6 cellular contexts compared by ENCODE assay signal in genomic region chr12:57092876-57093411, GRCh38. TPM values are rescaled to one million over a fixed set of nuclear protein-coding genes. Genes with fewer than 3 reads are reported as not detected.
DNase-seq lines count a peak whose midpoint lies in the region; ATAC-seq, FAIRE-seq and TF ChIP-seq lines count a peak whose summit lies in the region.

No MANE protein-coding gene starts in this region.

- H3K4me3 ChIP-seq in HCT116 (replicated peaks in 1 of 2; ENCODE audit: low read depth in 1 of 2, low read length in 2 of 2) (no peak overlapping the region), GM12878 (peak overlapping the region; percentile 75; the same call in 1 of the 2 replicates), rectal smooth muscle tissue (ENCODE audit: low read length) (no peak overlapping the region)

- in situ Hi-C loops in GM12878 (cut with MboI), result no loop called here

- BruUV-seq in HCT116 (replicated peaks; lab: Mats Ljungman, UMichigan) (no TSS peak), GM12878 (replicated peaks; lab: Mats Ljungman, UMichigan) (no TSS peak)

- H4K20me1 ChIP-seq in HCT116 (ENCODE audit: insufficient read depth) (no peaks in the 10 kb centered on the region), GM12878 (ENCODE audit: control insufficient read depth, insufficient read depth) (no peaks in the 10 kb centered on the region)

- SMC1A ChIA-PET in GM12878 (lab: Charles Lee; ENCODE audit: uncharacterized antibody, unreplicated experiment), result interaction anchor here (1.1 to 10.4 kb wide), 5 partner anchors 15 to 84 kb away, joined by 4 to 169 read pairs (median 41); partner anchors contain the start of genes NEMP1 and STAT6

- no peak for DNase-seq in HCT116 (ENCODE audit: low read depth, low spot score)
- no peak for DNase-seq in GM12878 (ENCODE audit: low read depth, low spot score)
- no peak for DNase-seq in NCI-H774 (lab: John Stamatoyannopoulos, UW)
- DNase-seq in DMS114 treated with DMSO at 0.1 percent for 48 hours (lab: John Stamatoyannopoulos, UW; ENCODE audit: unreplicated experiment), result no peak
- DNase-seq in LoVo (ENCODE audit: low spot score), result no peak

- TF ChIP-seq RAD21 in HCT116 (IDR thresholded peaks at IDR 0.05; ENCODE audit: low read depth) (no peak), GM12878 (IDR thresholded peaks at IDR 0.05; ENCODE audit: insufficient read depth, low read depth, low read length) (no peak)

- H3K4me2 ChIP-seq in HCT116 (ENCODE audit: low read length), result peak overlapping the region; percentile 60
- H3K4me2 ChIP-seq in GM12878 (ENCODE audit: control insufficient read depth, insufficient read depth), result peak overlapping the region; percentile 97

- no peak for FAIRE-seq in GM12878 (lab: Jason Lieb, UNC)

- H3K27me3 ChIP-seq in HCT116 (ENCODE audit: insufficient read depth, low read length), result no peaks in the 10 kb centered on the region
- no peaks in the 10 kb centered on the region for H3K27me3 ChIP-seq in GM12878 (replicated peaks in 1 of 2; ENCODE audit: control insufficient read depth in 2 of 2, insufficient read depth in 2 of 2, low read length in 1 of 2)
- no peaks in the 10 kb centered on the region for H3K27me3 ChIP-seq in rectal smooth muscle tissue (ENCODE audit: control insufficient read depth, insufficient read depth, low read length)

- POLR2A ChIA-PET in HCT116 (lab: Charles Lee) (interaction anchor here (1.3 to 7.8 kb wide), 3 partner anchors 14 to 24 kb away, joined by 6 to 32 read pairs (median 17); partner anchors contain the start of genes NEMP1 and STAT6), GM12878 (lab: Charles Lee) (interaction anchor here (0.8 to 7.6 kb wide), 5 partner anchors 14 to 403 kb away, joined by 3 to 74 read pairs (median 17); partner anchors contain the start of genes NEMP1 and STAT6)

- TF ChIP-seq POLR2A in HCT116 (IDR thresholded peaks at IDR 0.05; ENCODE audit: borderline replicate concordance, extremely low read depth, insufficient read depth, insufficient read length), result no peak
- no peak for TF ChIP-seq POLR2A in GM12878 (IDR thresholded peaks at IDR 0.05; ENCODE audit: low read depth, low read length)

- CTCF ChIA-PET in HCT116 (lab: Charles Lee), result interaction anchor here (1.0 to 3.8 kb wide), 7 partner anchors 14 to 35 kb away, joined by 3 to 32 read pairs (median 5); partner anchors contain the start of genes NEMP1 and STAT6
- CTCF ChIA-PET in GM12878 (lab: Yijun Ruan, JAX), result interaction anchor here (0.6 to 9.0 kb wide), 19 partner anchors 10 to 89 kb away, joined by 3 to 205 read pairs (median 4); partner anchors contain the start of genes NEMP1 and STAT6

- H2AFZ ChIP-seq in HCT116 (ENCODE audit: low read depth, low read length, poor library complexity, severe bottlenecking) (no peak overlapping the region), GM12878 (ENCODE audit: control insufficient read depth, low read depth, low read length) (no peak overlapping the region)

- no peaks in the 10 kb centered on the region for H3K9me2 ChIP-seq in HCT116 (ENCODE audit: insufficient read depth)

- no peaks in the 10 kb centered on the region for H3K9me3 ChIP-seq in HCT116 (ENCODE audit: control insufficient read depth in 1 of 2, insufficient read depth in 1 of 2, low read depth in 1 of 2, low read length in 2 of 2)
- no peaks in the 10 kb centered on the region for H3K9me3 ChIP-seq in GM12878 (replicated peaks; ENCODE audit: control insufficient read depth, insufficient read depth, low read length)

- H3K9ac ChIP-seq in HCT116 (ENCODE audit: low read length), result no peak overlapping the region
- peak overlapping the region; percentile 27; the same call in 1 of the 2 replicates for H3K9ac ChIP-seq in GM12878 (ENCODE audit: control insufficient read depth, insufficient read depth, low read length)
- H3K9ac ChIP-seq in rectal smooth muscle tissue (ENCODE audit: low read length), result no peak overlapping the region

- peaks cover 20 to 35% of the 10 kb centered on the region in 2 experiments; a peak in 3 of 4 replicates for H3K36me3 ChIP-seq in HCT116 (ENCODE audit: control insufficient read depth in 1 of 2, insufficient read depth in 2 of 2, low read length in 2 of 2)
- H3K36me3 ChIP-seq in GM12878 (ENCODE audit: control insufficient read depth in 2 of 2, insufficient read depth in 2 of 2, low read length in 1 of 2), result peaks cover 17 to 21% of the 10 kb centered on the region in 2 experiments
- peaks cover 42% of the 10 kb centered on the region for H3K36me3 ChIP-seq in rectal smooth muscle tissue (ENCODE audit: control insufficient read depth, insufficient read depth, low read length)

- peaks cover 47 to 75% of the 10 kb centered on the region in 2 experiments for H3K4me1 ChIP-seq in HCT116 (ENCODE audit: control insufficient read depth in 1 of 2, insufficient read depth in 2 of 2, low read length in 2 of 2)
- peaks cover 38% of the 10 kb centered on the region for H3K4me1 ChIP-seq in GM12878 (ENCODE audit: control insufficient read depth, insufficient read depth, low read length)
- H3K4me1 ChIP-seq in rectal smooth muscle tissue (ENCODE audit: control insufficient read depth, insufficient read depth, low read length), result peaks cover 39% of the 10 kb centered on the region

- peak overlapping the region; percentile 83 for H3K27ac ChIP-seq in HCT116 (ENCODE audit: low read depth, low read length)
- peak overlapping the region; percentile 84 for H3K27ac ChIP-seq in GM12878 (ENCODE audit: control insufficient read depth, insufficient read depth)
- H3K27ac ChIP-seq in rectal smooth muscle tissue (ENCODE audit: low read depth, low read length), result peak overlapping the region; percentile 65

- H3K79me2 ChIP-seq in HCT116 (ENCODE audit: insufficient read depth, low read length), result peaks cover 38% of the 10 kb centered on the region
- peaks cover 34% of the 10 kb centered on the region for H3K79me2 ChIP-seq in GM12878 (ENCODE audit: control insufficient read depth, insufficient read depth, low read length)

- TF ChIP-seq CTCF in HCT116 (IDR thresholded peaks at IDR 0.05 in 2 of 3, conservative IDR thresholded peaks at IDR 0.05 in 1 of 3; ENCODE audit: borderline replicate concordance in 1 of 3, insufficient read depth in 1 of 3, low read depth in 2 of 3, low read length in 2 of 3) (no peak), GM12878 (IDR thresholded peaks at IDR 0.05 in 2 of 3, conservative IDR thresholded peaks at IDR 0.05 in 1 of 3; ENCODE audit: control insufficient read depth in 2 of 3, extremely low read depth in 1 of 3, insufficient read depth in 1 of 3, low read depth in 3 of 3, low read length in 3 of 3) (no peak)

- 80% methylated on average over 4 of the region's 4 CpGs for WGBS in GM12878 (ENCODE audit: insufficient coverage, insufficient replicate concordance, low lambda C conversion rate, missing lambda C conversion rate)

- intact Hi-C loops in HCT116 (cut with micrococcal nuclease) (loop anchor here (1.0 kb wide), 1 partner anchor 24 kb away; no protein-coding TSS in a partner anchor), GM12878 (cut with micrococcal nuclease; ENCODE audit: unreplicated experiment) (loop anchor here (1.0 kb wide), 2 partner anchors 18 to 24 kb away; partner anchors contain the start of gene STAT6)

- ATAC-seq in HCT116 (no peak), GM12878 (no peak)

- RAD21 ChIA-PET in HCT116 (lab: Charles Lee; ENCODE audit: low non-redundant PET in 1 of 2, low total read pairs in 2 of 2, uncharacterized antibody in 2 of 2, unreplicated experiment in 2 of 2), result interaction anchor here (1.6 to 2.0 kb wide), 3 partner anchors 19 to 23 kb away, joined by 4 to 8 read pairs (median 4); partner anchors contain the start of gene STAT6 (in 1 of the 2)
- RAD21 ChIA-PET in GM12878 (lab: Charles Lee; ENCODE audit: unreplicated experiment), result interaction anchor here (1.0 to 8.8 kb wide), 11 partner anchors 11 to 387 kb away, joined by 3 to 199 read pairs (median 5); partner anchors contain the start of genes ARHGAP9, NEMP1, SHMT2 and STAT6

- no peak for TF ChIP-seq EP300 in GM12878 (IDR thresholded peaks at IDR 0.05; ENCODE audit: borderline replicate concordance in 1 of 2, control insufficient read depth in 1 of 2, low read depth in 2 of 2, low read length in 2 of 2)

RNA-seq across cellular contexts. Expression of gene NAB2, which starts 4.0 kb away (rescaled TPM):
- total RNA-seq in HCT116 (2021; ENCODE audit: unreplicated experiment) (77.1 TPM), GM12878 (2014; rRNA removed) (28.4 and 30.1 TPM in 2 replicates), GM12878 (2014; rRNA removed; fragmentation: Illumina TruSeq; extraction: Trizol) (13.0 and 13.6 TPM in 2 replicates), GM12878 (2021) (28.2 and 28.5 TPM in 2 replicates)
- 59.6 and 68.8 TPM in 2 replicates for polyA plus RNA-seq in HCT116 (2012)
- 27.9 and 30.3 TPM in 2 replicates for total RNA-seq in GM12878 (2013; cell fraction: nucleolus; rRNA removed)
- 5.3 TPM for polyA plus RNA-seq in GM12878 (2011; ENCODE audit: low read depth)
- polyA plus RNA-seq in GM12878 (2011; rRNA removed) (25.2 and 35.2 TPM in 2 replicates), GM12878 (2014; fragmentation: Illumina TruSeq; extraction: Trizol) (7.9 and 17.0 TPM in 2 replicates), GM12878 (2014; fragmentation: Nextera tagmentation; extraction: Ambion mirVana) (1 to 10 TPM in 1 of 2 experiments, under 1 TPM in 1; 0.35 to 1.0 TPM), GM12878 (2014; rRNA removed) (28.0 and 28.6 TPM in 2 replicates), GM12878 (2016; fragmentation: Nextera tagmentation; extraction: Ambion mirVana) (1 to 10 TPM; 3.6 to 5.8 TPM)
- 36.4 and 44.0 TPM in 2 replicates for polyA plus RNA-seq in GM12878 (2011; cell fraction: cytosol; rRNA removed)
- polyA plus RNA-seq in GM12878 (2011; cell fraction: nucleus; rRNA removed), result 69.8 and 77.5 TPM in 2 replicates
- 11.5 and 17.8 TPM in 2 replicates for polyA plus RNA-seq in GM12878 (2012)
- polyA minus RNA-seq in GM12878 (2011; rRNA and poly(A)+ RNA removed), result 21.1 and 40.5 TPM in 2 replicates
- 14.6 and 15.7 TPM in 2 replicates for polyA minus RNA-seq in GM12878 (2011; cell fraction: cytosol; rRNA and poly(A)+ RNA removed)
- 17.3 and 27.7 TPM in 2 replicates for polyA minus RNA-seq in GM12878 (2011; cell fraction: nucleus; rRNA and poly(A)+ RNA removed)

RNA-seq across cellular contexts. Expression of gene NEMP1, which starts 14.4 kb away (rescaled TPM):
- total RNA-seq in HCT116 (2021; ENCODE audit: unreplicated experiment) (35.2 TPM), GM12878 (2014; rRNA removed) (19.7 and 22.6 TPM in 2 replicates), GM12878 (2014; rRNA removed; fragmentation: Illumina TruSeq; extraction: Trizol) (17.7 and 19.7 TPM in 2 replicates), GM12878 (2021) (20.7 and 20.8 TPM in 2 replicates)
- 9.0 and 12.3 TPM in 2 replicates for polyA plus RNA-seq in HCT116 (2012)
- 79.0 and 86.0 TPM in 2 replicates for total RNA-seq in GM12878 (2013; cell fraction: nucleolus; rRNA removed)
- polyA plus RNA-seq in GM12878 (2011; ENCODE audit: low read depth), result 7.4 TPM
- polyA plus RNA-seq in GM12878 (2011; rRNA removed) (45.9 and 61.7 TPM in 2 replicates), GM12878 (2014; fragmentation: Illumina TruSeq; extraction: Trizol) (24.9 and 30.5 TPM in 2 replicates), GM12878 (2014; fragmentation: Nextera tagmentation; extraction: Ambion mirVana) (1 to 10 TPM; 4.0 to 4.7 TPM), GM12878 (2014; rRNA removed) (17.8 and 20.6 TPM in 2 replicates), GM12878 (2016; fragmentation: Nextera tagmentation; extraction: Ambion mirVana) (10 to 100 TPM; 18.2 to 20.0 TPM)
- 18.3 and 22.3 TPM in 2 replicates for polyA plus RNA-seq in GM12878 (2011; cell fraction: cytosol; rRNA removed)
- polyA plus RNA-seq in GM12878 (2011; cell fraction: nucleus; rRNA removed), result 60.1 and 76.7 TPM in 2 replicates
- 9.3 and 14.8 TPM in 2 replicates for polyA plus RNA-seq in GM12878 (2012)
- 26.2 and 32.9 TPM in 2 replicates for polyA minus RNA-seq in GM12878 (2011; rRNA and poly(A)+ RNA removed)
- polyA minus RNA-seq in GM12878 (2011; cell fraction: cytosol; rRNA and poly(A)+ RNA removed), result 6.3 and 7.0 TPM in 2 replicates
- 13.1 and 14.1 TPM in 2 replicates for polyA minus RNA-seq in GM12878 (2011; cell fraction: nucleus; rRNA and poly(A)+ RNA removed)

RNA-seq across cellular contexts. Expression of gene STAT6, which starts 18.2 kb away (rescaled TPM):
- 78.5 TPM for total RNA-seq in HCT116 (2021; ENCODE audit: unreplicated experiment)
- 53.3 and 55.0 TPM in 2 replicates for polyA plus RNA-seq in HCT116 (2012)
- total RNA-seq in GM12878 (2013; cell fraction: nucleolus; rRNA removed), result 219 and 234 TPM in 2 replicates
- 100 and 101 TPM in 2 replicates for total RNA-seq in GM12878 (2014; rRNA removed)
- total RNA-seq in GM12878 (2014; rRNA removed; fragmentation: Illumina TruSeq; extraction: Trizol), result 79.0 and 79.9 TPM in 2 replicates
- total RNA-seq in GM12878 (2021), result 146 and 163 TPM in 2 replicates
- polyA plus RNA-seq in GM12878 (2011; ENCODE audit: low read depth), result 92.2 TPM
- polyA plus RNA-seq in GM12878 (2011; rRNA removed), result 107 and 176 TPM in 2 replicates
- 210 and 211 TPM in 2 replicates for polyA plus RNA-seq in GM12878 (2011; cell fraction: cytosol; rRNA removed)
- polyA plus RNA-seq in GM12878 (2011; cell fraction: nucleus; rRNA removed), result 576 and 633 TPM in 2 replicates
- polyA plus RNA-seq in GM12878 (2012), result 137 and 138 TPM in 2 replicates
- 161 and 168 TPM in 2 replicates for polyA plus RNA-seq in GM12878 (2014; fragmentation: Illumina TruSeq; extraction: Trizol)
- 10 to 100 TPM; 14.2 to 17.3 TPM for polyA plus RNA-seq in GM12878 (2014; fragmentation: Nextera tagmentation; extraction: Ambion mirVana)
- 153 and 157 TPM in 2 replicates for polyA plus RNA-seq in GM12878 (2014; rRNA removed)
- 10 to 100 TPM; 61.0 to 63.3 TPM for polyA plus RNA-seq in GM12878 (2016; fragmentation: Nextera tagmentation; extraction: Ambion mirVana)
- 146 and 216 TPM in 2 replicates for polyA minus RNA-seq in GM12878 (2011; rRNA and poly(A)+ RNA removed)
- 57.9 and 72.7 TPM in 2 replicates for polyA minus RNA-seq in GM12878 (2011; cell fraction: cytosol; rRNA and poly(A)+ RNA removed)
- 75.9 and 146 TPM in 2 replicates for polyA minus RNA-seq in GM12878 (2011; cell fraction: nucleus; rRNA and poly(A)+ RNA removed)

RNA-seq across cellular contexts. Expression of gene LRP1, which starts 35.3 kb away (rescaled TPM):
- total RNA-seq in HCT116 (2021; ENCODE audit: unreplicated experiment), result 12.0 TPM
- polyA plus RNA-seq in HCT116 (2012), result 9.3 and 14.6 TPM in 2 replicates
- total RNA-seq in GM12878 (2013; cell fraction: nucleolus; rRNA removed), result 6.0 and 6.8 TPM in 2 replicates
- under 0.01 and 0.05 TPM in 2 replicates for total RNA-seq in GM12878 (2014; rRNA removed)
- 0.05 and 0.18 TPM in 2 replicates for total RNA-seq in GM12878 (2014; rRNA removed; fragmentation: Illumina TruSeq; extraction: Trizol)
- 0.93 and 1.1 TPM in 2 replicates for total RNA-seq in GM12878 (2021)
- 0.51 TPM for polyA plus RNA-seq in GM12878 (2011; ENCODE audit: low read depth)
- polyA plus RNA-seq in GM12878 (2011; rRNA removed), result 0.24 TPM in 2 replicates
- 0.48 and 0.57 TPM in 2 replicates for polyA plus RNA-seq in GM12878 (2011; cell fraction: cytosol; rRNA removed)
- polyA plus RNA-seq in GM12878 (2011; cell fraction: nucleus; rRNA removed), result 2.5 and 3.3 TPM in 2 replicates
- polyA plus RNA-seq in GM12878 (2012), result 1.2 and 1.4 TPM in 2 replicates
- polyA plus RNA-seq in GM12878 (2014; fragmentation: Illumina TruSeq; extraction: Trizol), result 0.03 and 0.07 TPM in 2 replicates
- not detected for polyA plus RNA-seq in GM12878 (2014; fragmentation: Nextera tagmentation; extraction: Ambion mirVana)
- polyA plus RNA-seq in GM12878 (2014; rRNA removed), result 0.09 and 0.29 TPM in 2 replicates
- polyA plus RNA-seq in GM12878 (2016; fragmentation: Nextera tagmentation; extraction: Ambion mirVana), result under 1 TPM; 0.23 to 0.28 TPM
- 1.8 TPM in 2 replicates for polyA minus RNA-seq in GM12878 (2011; rRNA and poly(A)+ RNA removed)
- 2.2 and 3.1 TPM in 2 replicates for polyA minus RNA-seq in GM12878 (2011; cell fraction: cytosol; rRNA and poly(A)+ RNA removed)
- polyA minus RNA-seq in GM12878 (2011; cell fraction: nucleus; rRNA and poly(A)+ RNA removed), result 1.6 and 3.1 TPM in 2 replicates

RNA-seq across cellular contexts. Expression of gene MYO1A, which starts 43.0 kb away (rescaled TPM):
- 0.76 TPM for total RNA-seq in HCT116 (2021; ENCODE audit: unreplicated experiment)
- polyA plus RNA-seq in HCT116 (2012), result 0.49 and 0.69 TPM in 2 replicates
- 0.34 and 0.98 TPM in 2 replicates for total RNA-seq in GM12878 (2013; cell fraction: nucleolus; rRNA removed)
- total RNA-seq in GM12878 (2014; rRNA removed), result 0.05 TPM in 1 of 2 replicates, not detected in the other
- 0.13 and 0.14 TPM in 2 replicates for total RNA-seq in GM12878 (2014; rRNA removed; fragmentation: Illumina TruSeq; extraction: Trizol)
- 0.08 and 0.10 TPM in 2 replicates for total RNA-seq in GM12878 (2021)
- polyA plus RNA-seq in GM12878 (2011; ENCODE audit: low read depth), result not detected
- 0.16 and 0.23 TPM in 2 replicates for polyA plus RNA-seq in GM12878 (2011; rRNA removed)
- polyA plus RNA-seq in GM12878 (2011; cell fraction: cytosol; rRNA removed), result 0.09 and 0.15 TPM in 2 replicates
- polyA plus RNA-seq in GM12878 (2011; cell fraction: nucleus; rRNA removed), result 1.1 and 2.2 TPM in 2 replicates
- 0.22 and 0.43 TPM in 2 replicates for polyA plus RNA-seq in GM12878 (2012)
- polyA plus RNA-seq in GM12878 (2014; fragmentation: Illumina TruSeq; extraction: Trizol), result 0.16 TPM in 1 of 2 replicates, not detected in the other
- under 1 TPM in 1 of 2 experiments, not detected in 1; 0.05 TPM for polyA plus RNA-seq in GM12878 (2014; fragmentation: Nextera tagmentation; extraction: Ambion mirVana)
- 0.01 and 0.15 TPM in 2 replicates for polyA plus RNA-seq in GM12878 (2014; rRNA removed)
- under 1 TPM; 0.27 to 0.34 TPM for polyA plus RNA-seq in GM12878 (2016; fragmentation: Nextera tagmentation; extraction: Ambion mirVana)
- polyA minus RNA-seq in GM12878 (2011; rRNA and poly(A)+ RNA removed), result 0.51 and 1.9 TPM in 2 replicates
- not detected in 2 replicates for polyA minus RNA-seq in GM12878 (2011; cell fraction: cytosol; rRNA and poly(A)+ RNA removed)
- 0.48 and 0.97 TPM in 2 replicates for polyA minus RNA-seq in GM12878 (2011; cell fraction: nucleus; rRNA and poly(A)+ RNA removed)
